9 cellular contexts compared by ENCODE assay signal in the genomic region with DNA sequence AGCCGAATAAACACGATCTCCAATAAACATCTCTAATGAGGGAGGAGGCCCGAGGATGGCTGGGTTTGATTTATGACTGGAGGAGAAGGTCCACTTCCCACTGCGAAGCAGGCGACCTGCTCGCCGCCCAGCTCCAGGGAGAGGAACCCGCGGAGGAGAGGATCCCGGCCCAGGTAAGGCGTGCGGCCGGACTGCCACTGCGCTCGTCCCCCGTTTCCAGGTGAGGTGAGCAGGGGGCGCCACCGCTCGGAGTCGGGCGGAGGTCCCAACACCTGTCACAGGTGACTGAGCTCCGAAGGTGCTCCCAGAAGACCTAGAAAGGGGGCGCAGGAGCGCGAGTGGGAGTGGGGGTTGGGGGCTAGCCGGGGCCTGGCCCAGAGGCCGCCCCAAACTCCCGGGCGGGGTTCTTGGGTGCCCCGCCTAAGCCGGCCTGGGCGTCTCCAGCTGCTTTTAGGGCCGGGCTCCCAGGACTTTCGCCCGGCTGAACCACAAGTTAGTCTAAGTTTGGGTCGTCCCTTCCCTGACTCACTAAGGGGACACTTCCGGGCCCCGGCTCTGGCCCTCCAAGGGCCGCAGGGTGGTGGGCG. TPM values are rescaled to one million over a fixed set of nuclear protein-coding genes. Genes with fewer than 3 reads are reported as not detected.
DNase-seq lines count a peak whose midpoint lies in the region; ATAC-seq and TF ChIP-seq lines count a peak whose summit lies in the region.
"Had no signal": no experiment of that assay in that cellular context is flagged by ENCODE, and none has a peak within 500 bp of the region (broad histone marks: within the 10 kb centered on the region; RNA-seq: fewer than 3 reads in every experiment).

No MANE protein-coding gene starts in this region.

- peaks cover 3% of the 10 kb centered on the region for H3K9me3 Mint-ChIP-seq in activated naive CD4-positive, alpha-beta T cell treated with anti-CD3 and anti-CD28 coated beads, Interleukin-2, amount 50 U/mL, for 24 hours
- peaks cover 0 to 3% of the 10 kb centered on the region in 2 donors for H3K9me3 Mint-ChIP-seq in activated naive CD4-positive, alpha-beta T cell treated with anti-CD3 and anti-CD28 coated beads, Interleukin-2, amount 50 U/mL, for 72 hours
- H3K9me3 Mint-ChIP-seq in activated CD4-positive, alpha-beta memory T cell treated with anti-CD3 and anti-CD28 coated beads for 36 hours = no peaks in the 10 kb centered on the region

- no peaks in the 10 kb centered on the region for H3K9me3 ChIP-seq in testis

- no peak for ATAC-seq in activated naive CD4-positive, alpha-beta T cell treated with anti-CD3 and anti-CD28 coated beads, Interleukin-2, amount 50 U/mL, for 72 hours
- ATAC-seq in GM21515 (IDR thresholded peaks at IDR 0.05; ENCODE audit: unreplicated experiment) = no peak

- intact Hi-C loops in activated CD4-positive, alpha-beta memory T cell treated with anti-CD3 and anti-CD28 coated beads for 36 hours (cut with micrococcal nuclease) = loop anchor here (1.0 to 10.0 kb wide), 3 partner anchors 12 to 768 kb away; a partner anchor contains a TSS
- intact Hi-C loops in testis (cut with DNase I; ENCODE audit: low total_unique reads) = no loop called here

- peaks cover 36% of the 10 kb centered on the region for H3K4me1 ChIP-seq in testis

- H3K27me3 Mint-ChIP-seq in activated naive CD4-positive, alpha-beta T cell treated with anti-CD3 and anti-CD28 coated beads, Interleukin-2, amount 50 U/mL, for 24 hours = peaks cover 50% of the 10 kb centered on the region
- peaks cover 66% of the 10 kb centered on the region for H3K27me3 Mint-ChIP-seq in activated CD4-positive, alpha-beta memory T cell treated with anti-CD3 and anti-CD28 coated beads for 36 hours

- H3K27ac Mint-ChIP-seq in activated naive CD4-positive, alpha-beta T cell treated with anti-CD3 and anti-CD28 coated beads, Interleukin-2, amount 50 U/mL, for 24 hours = peak overlapping the region; percentile 77
- H3K27ac Mint-ChIP-seq in activated naive CD4-positive, alpha-beta T cell treated with anti-CD3 and anti-CD28 coated beads, Interleukin-2, amount 50 U/mL, for 72 hours = peak overlapping the region in 1 of 2 donors; percentile 86
- H3K27ac Mint-ChIP-seq in activated CD4-positive, alpha-beta memory T cell treated with anti-CD3 and anti-CD28 coated beads for 36 hours = no peak overlapping the region

- peaks cover 9% of the 10 kb centered on the region for H3K27me3 ChIP-seq in testis

- CTCF ChIA-PET in activated CD4-positive, alpha-beta memory T cell treated with anti-CD3 and anti-CD28 coated beads for 36 hours (lab: Charles Lee) = no interaction called here

- peaks cover 6% of the 10 kb centered on the region for H3K36me3 Mint-ChIP-seq in activated naive CD4-positive, alpha-beta T cell treated with anti-CD3 and anti-CD28 coated beads, Interleukin-2, amount 50 U/mL, for 24 hours
- H3K36me3 Mint-ChIP-seq in activated naive CD4-positive, alpha-beta T cell treated with anti-CD3 and anti-CD28 coated beads, Interleukin-2, amount 50 U/mL, for 72 hours = peaks cover 0 to 35% of the 10 kb centered on the region in 2 donors
- H3K36me3 Mint-ChIP-seq in activated CD4-positive, alpha-beta memory T cell treated with anti-CD3 and anti-CD28 coated beads for 36 hours = peaks cover 2% of the 10 kb centered on the region

- DNase-seq in activated naive CD4-positive, alpha-beta T cell treated with anti-CD3 and anti-CD28 coated beads, Interleukin-2, amount 50 U/mL, for 72 hours (ENCODE audit: low spot score in 2 of 2) = no peak
- no peak for DNase-seq in activated CD4-positive, alpha-beta memory T cell treated with anti-CD3 and anti-CD28 coated beads for 36 hours
- DNase-seq in islet precursor cell = peak; percentile 54
- DNase-seq in testis = no peak
- DNase-seq in stimulated activated CD4-positive, alpha-beta T cell treated with anti-CD3 and anti-CD28 coated beads, Interleukin-4, amount 100 ng/mL, for 24 hours = no peak
- DNase-seq in Ammon's horn (ENCODE audit: low spot score) = no peak
- DNase-seq: NCI-H1092 had no signal

- no peak overlapping the region for H3K27ac ChIP-seq in testis

- no peak for TF ChIP-seq CTCF in testis (IDR thresholded peaks at IDR 0.05)

- H3K36me3 ChIP-seq in testis (ENCODE audit: low read depth, missing control alignments) = no peaks in the 10 kb centered on the region

- WGBS in testis, 2 donors = 0 to 4% methylated on average over 11 to 21 of the region's 40 CpGs

- H3K4me3 Mint-ChIP-seq in activated naive CD4-positive, alpha-beta T cell treated with anti-CD3 and anti-CD28 coated beads, Interleukin-2, amount 50 U/mL, for 24 hours = peak overlapping the region; percentile 71
- H3K4me3 Mint-ChIP-seq in activated CD4-positive, alpha-beta memory T cell treated with anti-CD3 and anti-CD28 coated beads for 36 hours = peak overlapping the region; percentile 27

- POLR2A ChIA-PET in activated CD4-positive, alpha-beta memory T cell treated with anti-CD3 and anti-CD28 coated beads for 36 hours (lab: Charles Lee) = no interaction called here

- H3K4me1 Mint-ChIP-seq in activated naive CD4-positive, alpha-beta T cell treated with anti-CD3 and anti-CD28 coated beads, Interleukin-2, amount 50 U/mL, for 24 hours = peaks cover 40% of the 10 kb centered on the region
- peaks cover 37% of the 10 kb centered on the region for H3K4me1 Mint-ChIP-seq in activated CD4-positive, alpha-beta memory T cell treated with anti-CD3 and anti-CD28 coated beads for 36 hours (ENCODE audit: low read depth)

- no peak for TF ChIP-seq POLR2A in testis (IDR thresholded peaks at IDR 0.05)

- H3K4me3 ChIP-seq in testis = peak overlapping the region; percentile 8 to 17

RNA-seq across cellular contexts. Expression of a gene that starts 5.4 kb away (rescaled TPM):
- under 1 TPM in 1 of 2 donors, not detected in 1; 0.39 TPM for total RNA-seq in activated naive CD4-positive, alpha-beta T cell treated with anti-CD3 and anti-CD28 coated beads, Interleukin-2, amount 50 U/mL, for 72 hours
- total RNA-seq in activated CD4-positive, alpha-beta memory T cell treated with anti-CD3 and anti-CD28 coated beads for 36 hours = not detected
- 1 to 10 TPM; 4.1 to 8.3 TPM for total RNA-seq in testis
- polyA plus RNA-seq in testis (ENCODE audit: insufficient read depth, low read depth, low replicate concordance) = 3.1 TPM
